ENCODE assay signal across 9 cellular contexts in genomic region chr3:133464573-133464972, GRCh38.
DNase-seq lines count a peak whose midpoint lies in the region; ATAC-seq lines count a peak whose summit lies in the region.
"Had no signal": no experiment of that assay in that cellular context is flagged by ENCODE, and none has a peak within 500 bp of the region (broad histone marks: within the 10 kb centered on the region; RNA-seq: fewer than 3 reads in every experiment).

No MANE protein-coding gene starts in this region.

- no peaks in the 10 kb centered on the region for H3K9me2 ChIP-seq in GM23248 (ENCODE audit: insufficient read depth)

- H2AFZ ChIP-seq in GM23248: no peak overlapping the region

- peak overlapping the region; percentile 83 for H3K4me2 ChIP-seq in BLaER1
- H3K4me2 ChIP-seq in GM23248 (ENCODE audit: unreplicated experiment): no peak overlapping the region

- H3K27me3 ChIP-seq in BLaER1 (no peaks in the 10 kb centered on the region), GM23248 (replicated peaks; ENCODE audit: insufficient read depth) (no peaks in the 10 kb centered on the region)

- no peaks in the 10 kb centered on the region for H3K79me2 ChIP-seq in GM23248 (ENCODE audit: insufficient read depth)

- H3K4me3 ChIP-seq in BLaER1 (no peak overlapping the region), GM23248 (no peak overlapping the region)

- no peaks in the 10 kb centered on the region for H3K9me3 ChIP-seq in BLaER1
- H3K9me3 ChIP-seq in GM23248 (ENCODE audit: low read depth): no peaks in the 10 kb centered on the region

- DNase-seq in GM23248 (peak; percentile 73), RPMI7951 (ENCODE audit: low read depth) (peak; percentile 56), foreskin melanocyte (peak; percentile 38), NCI-H1436 (lab: John Stamatoyannopoulos, UW) (no peak), globus pallidus (ENCODE audit: low spot score) (no peak)
- DNase-seq in stimulated activated CD4-positive, alpha-beta T cell treated with anti-CD3 and anti-CD28 coated beads, Interleukin-2, amount 100 ng/mL, for 48 hours: no peak
- DNase-seq: activated CD4-positive, alpha-beta T cell treated with anti-CD3 and anti-CD28 coated beads for 48 hours had no signal

- WGBS in GM23248 (ENCODE audit: low coverage in 1 of 2, low lambda C conversion rate in 2 of 2, missing lambda C conversion rate in 2 of 2), 2 experiments: 0 to 5% methylated on average over 1 of the region's 1 CpG

- H3K36me3 ChIP-seq in BLaER1: no peaks in the 10 kb centered on the region
- no peaks in the 10 kb centered on the region for H3K36me3 ChIP-seq in GM23248 (ENCODE audit: low read depth)

- H3K27ac ChIP-seq in BLaER1 (no peak overlapping the region), GM23248 (no peak overlapping the region)

- H3K9ac ChIP-seq in BLaER1 (no peak overlapping the region), GM23248 (no peak overlapping the region)

- in situ Hi-C loops in GM23248 (cut with MboI): loop anchor here (25.0 kb wide), 1 partner anchor 348 kb away; the partner anchor contains the start of gene SRPRB

- H3K4me1 ChIP-seq in BLaER1 (peaks cover 77% of the 10 kb centered on the region), GM23248 (ENCODE audit: insufficient read depth) (no peaks in the 10 kb centered on the region)

- ATAC-seq in HG02610 (IDR thresholded peaks at IDR 0.05; ENCODE audit: unreplicated experiment): no peak

- H3F3A ChIP-seq in GM23248 (ENCODE audit: insufficient read depth): no peaks in the 10 kb centered on the region

- H4K20me1 ChIP-seq in BLaER1 (no peaks in the 10 kb centered on the region), GM23248 (ENCODE audit: insufficient read depth) (no peaks in the 10 kb centered on the region)

Comparison
In these comparisons a context has a peak if more than half of its experiments do, and no peak if none do; other contexts are left out.
1. DNase-seq: peak in GM23248 (single experiment), RPMI7951 (single experiment) and foreskin melanocyte (single experiment); none in stimulated activated CD4-positive, alpha-beta T cell treated with anti-CD3 and anti-CD28 coated beads, Interleukin-2, amount 100 ng/mL, for 48 hours (0 of 2), NCI-H1436 (single experiment) and globus pallidus (single experiment).